ENCODE assay signal across 1 cellular context in the genomic region with DNA sequence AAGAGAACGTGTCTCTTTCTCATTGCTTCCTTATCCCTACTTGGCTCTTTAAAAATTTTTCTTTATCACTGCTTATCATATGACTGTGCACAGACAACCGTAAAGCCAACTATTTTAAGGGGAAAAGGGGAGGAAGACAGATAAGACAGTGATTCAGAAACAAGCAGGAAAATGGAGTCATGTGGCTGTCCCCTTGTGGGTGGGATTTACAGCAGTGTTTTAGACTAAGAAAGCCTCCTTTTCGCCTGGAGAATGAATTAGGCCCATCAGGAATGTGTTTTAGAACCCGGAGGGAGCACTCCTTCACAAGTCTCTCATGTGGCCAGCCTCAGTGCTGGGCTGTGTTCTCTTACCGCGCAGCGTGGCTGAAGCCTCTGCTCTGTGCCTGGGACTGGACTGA.
TF ChIP-seq lines count a peak whose summit lies in the region.

No MANE protein-coding gene starts in this region.

TF ChIP-seq in endothelial cell of umbilical vein, 7 proteins besides CTCF, POLR2A, EP300 and RAD21:
- TF ChIP-seq POLR2AphosphoS5 (IDR thresholded peaks at IDR 0.05; ENCODE audit: insufficient read depth, low read depth, low read length) (peak; percentile 81), GATA2 (IDR thresholded peaks at IDR 0.05; ENCODE audit: insufficient read depth, insufficient read length, low read depth, low read length) (peak; percentile 97), EZH2 (IDR thresholded peaks at IDR 0.05; ENCODE audit: borderline replicate concordance, low read depth, low read length, severe bottlenecking) (no peak), JUN (IDR thresholded peaks at IDR 0.05; ENCODE audit: borderline replicate concordance, insufficient read depth, insufficient read length, low read depth) (peak; percentile 69), MYC (IDR thresholded peaks at IDR 0.05; ENCODE audit: low read depth, low read length) (no peak), FOS (IDR thresholded peaks at IDR 0.05; ENCODE audit: borderline replicate concordance, insufficient read depth, low read length) (peak; percentile 85)
- TF ChIP-seq, protein P1, sequence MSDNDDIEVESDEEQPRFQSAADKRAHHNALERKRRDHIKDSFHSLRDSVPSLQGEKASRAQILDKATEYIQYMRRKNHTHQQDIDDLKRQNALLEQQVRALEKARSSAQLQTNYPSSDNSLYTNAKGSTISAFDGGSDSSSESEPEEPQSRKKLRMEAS (IDR thresholded peaks at IDR 0.05; ENCODE audit: insufficient read depth, insufficient read length), result peak; percentile 18
